35 cellular contexts compared by ENCODE assay signal in genomic region chr5:150306775-150307174, GRCh38. TPM values are rescaled to one million over a fixed set of nuclear protein-coding genes. Genes with fewer than 3 reads are reported as not detected.
"Had no signal": no experiment of that assay in that cellular context is flagged by ENCODE, and none has a peak within 500 bp of the region (broad histone marks: within the 10 kb centered on the region; RNA-seq: fewer than 3 reads in every experiment).

No MANE protein-coding gene starts in this region.

- H3K4me3 ChIP-seq: Peyer's patch had no signal

- ATAC-seq: activated CD8-positive, alpha-beta memory T cell treated with anti-CD3 and anti-CD28 coated beads, Interleukin-2, amount 10 ng/mL, durations not matched to agents 7 days and 5 days; activated naive CD8-positive, alpha-beta T cell treated with anti-CD3 and anti-CD28 coated beads, Interleukin-2, amount 50 U/mL, for 24 hours; PC-3 had no signal

- FAIRE-seq: bronchial epithelial cell had no signal

- H3K27me3 ChIP-seq: Peyer's patch had no signal

- H3K36me3 ChIP-seq: Peyer's patch had no signal

- H3K9me3 ChIP-seq: Peyer's patch had no signal

- DNase-seq: activated B cell treated with CpG ODN at 0.5 μM for 24 hours; activated CD4-positive, alpha-beta memory T cell treated with anti-CD3 and anti-CD28 coated beads, Interleukin-2, amount 10 ng/mL, durations not matched to agents 7 days and 5 days; activated CD4-positive, alpha-beta T cell treated with anti-CD3 and anti-CD28 coated beads for 4 hours; activated CD4-positive, alpha-beta T cell treated with anti-CD3 and anti-CD28 coated beads, Interleukin-2, amount 50 U/mL, for 1 hour; activated CD4-positive, CD25-positive, alpha-beta regulatory T cell treated with anti-CD3 and anti-CD28 coated beads, Interleukin-2, amount 50 U/mL, for 72 hours; activated CD8-positive, alpha-beta memory T cell treated with anti-CD3 and anti-CD28 coated beads for 24 hours; activated CD8-positive, alpha-beta memory T cell treated with anti-CD3 and anti-CD28 coated beads, Interleukin-2, amount 10 ng/mL, durations not matched to agents 7 days and 5 days; activated CD8-positive, alpha-beta memory T cell treated with anti-CD3 and anti-CD28 coated beads, Interleukin-2, amount 50 U/mL, for 48 hours; activated effector memory CD4-positive, alpha-beta T cell treated with Interleukin-2 at 50 U/mL for 16 hours; activated naive CD4-positive, alpha-beta T cell treated with anti-CD3 and anti-CD28 coated beads, Interleukin-2, amount 10 ng/mL, durations not matched to agents 7 days and 5 days; activated naive CD8-positive, alpha-beta T cell treated with anti-CD3 and anti-CD28 coated beads, Interleukin-2, amount 50 U/mL, for 24 hours; activated T-cell treated with anti-CD3 and anti-CD28 coated beads, Interleukin-2, amount 50 U/mL, for 48 hours; central memory CD4-positive, alpha-beta T cell; Karpas-422; KBM-7; NCI-H1105 treated with DMSO at 0.1 percent for 48 hours; NCI-H1436; NCI-H1694; NCI-H1930; NCI-H2081 treated with DMSO at 0.1 percent for 48 hours; NCI-H510A; NCI-H526; NCI-H748 treated with DMSO at 0.1 percent for 48 hours; NK-92 treated with Interleukin-12 subunit alpha and Interleukin-12 subunit beta, amount 100 ng/mL, for 24 hours; PC-3; Peyer's patch; Right ventricle myocardium superior; RPMI8226; SW 1271; T-helper 1 cell; T-helper 2 cell; T-helper 9 cell had no signal

- H3K27ac ChIP-seq: Peyer's patch, VCaP had no signal

RNA-seq across cellular contexts. Expression of gene ARSI, which starts 4.1 kb away (rescaled TPM):
- total RNA-seq: activated B cell treated with CpG ODN at 0.5 μM for 24 hours; activated CD4-positive, alpha-beta memory T cell treated with anti-CD3 and anti-CD28 coated beads, Interleukin-2, amount 10 ng/mL, durations not matched to agents 7 days and 5 days; activated CD8-positive, alpha-beta memory T cell treated with anti-CD3 and anti-CD28 coated beads, Interleukin-2, amount 10 ng/mL, durations not matched to agents 7 days and 5 days; Peyer's patch had no signal

RNA-seq across cellular contexts. Expression of gene CAMK2A, which starts 17.2 kb away (rescaled TPM):
- total RNA-seq: activated B cell treated with CpG ODN at 0.5 μM for 24 hours; activated CD4-positive, alpha-beta memory T cell treated with anti-CD3 and anti-CD28 coated beads, Interleukin-2, amount 10 ng/mL, durations not matched to agents 7 days and 5 days; activated CD8-positive, alpha-beta memory T cell treated with anti-CD3 and anti-CD28 coated beads, Interleukin-2, amount 10 ng/mL, durations not matched to agents 7 days and 5 days; MCF 10A had no signal
